Comparison of ENCODE assay signal across 8 cellular contexts in genomic region chr16:68263559-68264127, GRCh38. TPM values are rescaled to one million over a fixed set of nuclear protein-coding genes. Genes with fewer than 3 reads are reported as not detected.
A peak's percentile ranks its signal among the peaks of the same experiment; 100 is the strongest.
DNase-seq lines count a peak whose midpoint lies in the region; ATAC-seq and TF ChIP-seq lines count a peak whose summit lies in the region.

No MANE protein-coding gene starts in this region.

- ATAC-seq in HG02588 (IDR thresholded peaks at IDR 0.05; ENCODE audit: unreplicated experiment) (peak; percentile 1), lower lobe of right lung (no peak), HG03439 (IDR thresholded peaks at IDR 0.05; ENCODE audit: unreplicated experiment) (no peak)

- peak overlapping the region; percentile 42 for H2AFZ ChIP-seq in ACC112 (ENCODE audit: low read length, unreplicated experiment)

- WGBS in adrenal gland, 4 donors, result 37 to 55% (median 38%) methylated on average over 8 to 11 of the region's 11 CpGs

- H3K4me3 ChIP-seq in ACC112 (ENCODE audit: low read depth, low read length) (peak overlapping the region; percentile 93), adrenal gland (peak overlapping the region in 2 of 4 donors; percentile 88), lower lobe of right lung (peak overlapping the region; percentile 83)

- H3K36me3 ChIP-seq in ACC112 (ENCODE audit: insufficient read depth, low read length) (peaks cover 8% of the 10 kb centered on the region; the same call in 1 of the 2 replicates), adrenal gland (replicated peaks in 1 of 2) (peaks cover 0 to 20% of the 10 kb centered on the region in 2 donors), lower lobe of right lung (peaks cover 31% of the 10 kb centered on the region)

- DNase-seq in adrenal gland (no peak), lower lobe of right lung (no peak), superior temporal gyrus (ENCODE audit: extremely low spot score) (no peak), OCI-M2 (lab: John Stamatoyannopoulos, UW; ENCODE audit: unreplicated experiment) (no peak), anterior cingulate cortex (lab: John Stamatoyannopoulos, UW) (no peak)

- peaks cover 27% of the 10 kb centered on the region for H3K79me2 ChIP-seq in ACC112 (ENCODE audit: control insufficient read depth, insufficient read depth, low read length, unreplicated experiment)

- H3K9me3 ChIP-seq in adrenal gland (replicated peaks in 1 of 3) (no peaks in the 10 kb centered on the region), lower lobe of right lung (no peaks in the 10 kb centered on the region)

- TF ChIP-seq POLR2A in adrenal gland (IDR thresholded peaks at IDR 0.05), result no peak

- intact Hi-C loops in adrenal gland (cut with DNase I) (loop anchor here (2.0 to 5.0 kb wide), 3 partner anchors 49 to 65 kb away; partner anchors contain the start of genes PRMT7 (in 1 of the 2) and SLC7A6OS (in 1 of the 2)), lower lobe of right lung (cut with DNase I) (loop anchor here (5.0 kb wide), 1 partner anchor 64 kb away; no protein-coding TSS in a partner anchor)

- TF ChIP-seq CTCF in adrenal gland (IDR thresholded peaks at IDR 0.05), result no peak
- peak; percentile 70 for TF ChIP-seq CTCF in lower lobe of right lung (IDR thresholded peaks at IDR 0.05)

- H3K27ac ChIP-seq in ACC112 (ENCODE audit: low read depth, low read length), result peak overlapping the region; percentile 75
- H3K27ac ChIP-seq in adrenal gland, result peak overlapping the region; percentile 93 to 100 (median 98)
- peak overlapping the region; percentile 95 for H3K27ac ChIP-seq in lower lobe of right lung

- H3K27me3 ChIP-seq in ACC112 (ENCODE audit: insufficient read depth, low read length), result no peaks in the 10 kb centered on the region
- no peaks in the 10 kb centered on the region for H3K27me3 ChIP-seq in adrenal gland
- H3K27me3 ChIP-seq in lower lobe of right lung (ENCODE audit: low read depth), result no peaks in the 10 kb centered on the region

- H3K4me1 ChIP-seq in ACC112 (ENCODE audit: control insufficient read depth, insufficient read depth, low read length, unreplicated experiment), result peaks cover 21% of the 10 kb centered on the region
- peaks cover 11 to 32% of the 10 kb centered on the region in 2 donors for H3K4me1 ChIP-seq in adrenal gland (replicated peaks in 1 of 2)
- peaks cover 53% of the 10 kb centered on the region for H3K4me1 ChIP-seq in lower lobe of right lung

RNA-seq across cellular contexts. Expression of gene SLC7A6, which starts 0.7 kb away (rescaled TPM):
- total RNA-seq in adrenal gland (10 to 100 TPM; 17.0 to 54.7 (median 25.0) TPM), lower lobe of right lung (47.1 TPM)
- 10 to 100 TPM; 14.8 to 22.2 (median 19.6) TPM for polyA plus RNA-seq in adrenal gland

RNA-seq across cellular contexts. Expression of gene PLA2G15, which starts 18.5 kb away (rescaled TPM):
- total RNA-seq in adrenal gland (10 to 100 TPM; 13.4 to 37.1 (median 28.8) TPM), lower lobe of right lung (45.1 TPM)
- polyA plus RNA-seq in adrenal gland, result 10 to 100 TPM in 2 of 3 donors, 1 to 10 TPM in 1; 6.0 to 18.2 (median 13.6) TPM

RNA-seq across cellular contexts. Expression of gene ESRP2, which starts 27.7 kb away (rescaled TPM):
- total RNA-seq in adrenal gland (1 to 10 TPM in 3 of 8 donors, under 1 TPM in 5; 0.13 to 2.2 (median 0.72) TPM), lower lobe of right lung (64.5 TPM)
- under 1 TPM; 0.31 to 0.97 (median 0.37) TPM for polyA plus RNA-seq in adrenal gland

RNA-seq across cellular contexts. Expression of gene SLC7A6OS, which starts 47.1 kb away (rescaled TPM):
- total RNA-seq in adrenal gland, result 10 to 100 TPM in 7 of 8 donors, 1 to 10 TPM in 1; 9.4 to 17.8 (median 13.8) TPM
- 10 to 100 TPM in 1 of 3 donors, 1 to 10 TPM in 2; 5.7 to 14.6 (median 8.4) TPM for polyA plus RNA-seq in adrenal gland
- total RNA-seq in lower lobe of right lung, result 16.8 TPM

RNA-seq across cellular contexts. Expression of gene PRMT7, which starts 47.2 kb away (rescaled TPM):
- total RNA-seq in adrenal gland (10 to 100 TPM; 30.0 to 52.1 (median 39.9) TPM), lower lobe of right lung (36.1 TPM)
- 100 to 1,000 TPM in 2 of 3 donors, 10 to 100 TPM in 1; 45.3 to 141 (median 111) TPM for polyA plus RNA-seq in adrenal gland

Comparison
In these comparisons a context has a peak if more than half of its experiments do, and no peak if none do; other contexts are left out.
1. RNA of gene ESRP2, which starts 27.7 kb away (total RNA-seq): 64.5 TPM in lower lobe of right lung (single experiment); 0.13 to 2.2 TPM in adrenal gland; every median in the first group is over 10 times any median in the second.
2. Peak in every context shown above with its lines, with median percentiles within 50 percentile points of each other: H3K27ac ChIP-seq.